Comparison of ENCODE assay signal across 8 cellular contexts in the genomic region with DNA sequence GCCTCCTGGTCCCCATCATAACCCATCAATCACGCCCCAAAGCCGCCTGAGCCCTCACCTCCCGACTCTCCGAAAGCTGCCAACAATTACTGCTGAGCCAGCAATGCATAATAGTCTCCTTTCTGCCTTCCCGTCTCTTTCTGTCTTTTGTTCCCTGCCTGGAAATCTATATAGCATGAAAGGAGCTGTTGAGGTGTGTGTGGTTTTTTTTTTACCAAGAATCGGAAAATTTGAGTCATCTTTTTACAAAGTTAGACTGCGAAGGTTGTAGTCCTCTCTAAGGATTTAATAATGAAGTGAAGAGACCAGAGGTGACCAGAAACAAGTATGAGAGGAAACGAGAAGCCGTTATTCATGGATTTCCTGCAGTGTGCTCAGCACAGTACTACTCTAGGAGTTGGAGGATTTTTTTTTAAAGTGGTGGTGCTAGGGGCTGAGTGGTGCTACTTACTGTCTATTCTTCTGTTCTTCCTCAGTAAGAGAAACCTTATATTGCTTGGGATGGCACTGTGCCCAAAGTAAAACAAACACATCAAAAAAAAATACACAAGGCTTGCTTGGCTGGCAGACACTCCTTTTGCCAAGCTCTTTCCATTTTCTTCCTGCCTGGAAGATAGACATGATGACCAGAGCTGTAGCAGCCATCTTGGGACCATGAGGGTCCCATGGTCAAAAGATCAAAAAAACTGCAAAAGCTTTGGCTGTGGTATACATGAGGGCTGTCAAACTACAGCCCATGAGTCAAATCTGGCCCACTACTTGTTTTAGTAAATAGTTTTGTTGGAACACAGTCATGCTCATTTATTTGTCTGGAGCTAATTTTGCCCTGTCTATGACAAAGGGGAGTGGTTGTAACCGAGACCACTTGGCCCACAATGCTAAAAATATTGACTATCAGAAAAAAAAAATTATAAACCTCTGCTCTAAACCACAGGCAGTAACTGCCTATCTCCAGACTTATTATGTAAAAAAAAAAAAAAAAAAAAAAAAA. TPM values are rescaled to one million over a fixed set of nuclear protein-coding genes. Genes with fewer than 3 reads are reported as not detected.
DNase-seq lines count a peak whose midpoint lies in the region; ATAC-seq and TF ChIP-seq lines count a peak whose summit lies in the region.

No MANE protein-coding gene starts in this region.

- no peaks in the 10 kb centered on the region for H3K36me3 ChIP-seq in SK-N-SH (replicated peaks in 1 of 2; ENCODE audit: control insufficient read depth in 1 of 2, insufficient read depth in 2 of 2, low read length in 1 of 2)

- DNase-seq in H4 (ENCODE audit: low spot score) (peak; percentile 34), lung microvascular endothelial cell (ENCODE audit: low read depth in 2 of 2) (peak; percentile 17 to 21), NCI-H1694 (lab: John Stamatoyannopoulos, UW) (no peak), GF-D8 (lab: John Stamatoyannopoulos, UW) (no peak), SK-N-SH (no peak)
- no peak for DNase-seq in activated naive CD8-positive, alpha-beta T cell treated with anti-CD3 and anti-CD28 coated beads, Interleukin-2, amount 10 ng/mL, durations not matched to agents 7 days and 5 days

- no peak overlapping the region for H3K4me3 ChIP-seq in SK-N-SH (ENCODE audit: low read depth in 2 of 2, low read length in 1 of 2)

- H3K27me3 Mint-ChIP-seq in activated naive CD8-positive, alpha-beta T cell treated with anti-CD3 and anti-CD28 coated beads, Interleukin-2, amount 10 ng/mL, durations not matched to agents 7 days and 5 days = peaks cover 14% of the 10 kb centered on the region

- H3K27me3 ChIP-seq in SK-N-SH (ENCODE audit: insufficient read depth) = no peaks in the 10 kb centered on the region

- no peaks in the 10 kb centered on the region for H3F3A ChIP-seq in SK-N-SH (replicated peaks; ENCODE audit: insufficient read depth)

- H3K4me2 ChIP-seq in SK-N-SH = no peak overlapping the region

- TF ChIP-seq CTCF in 22Rv1 (IDR thresholded peaks at IDR 0.05) (no peak), SK-N-SH (IDR thresholded peaks at IDR 0.05) (no peak)

- CTCF ChIA-PET in SK-N-SH (lab: Yijun Ruan, JAX) = interaction anchor here (0.7 to 11.8 kb wide), 27 partner anchors 8 to 244 kb away, joined by 3 to 449 read pairs (median 4); a partner anchor contains a TSS

- no peak overlapping the region for H3K27ac Mint-ChIP-seq in activated naive CD8-positive, alpha-beta T cell treated with anti-CD3 and anti-CD28 coated beads, Interleukin-2, amount 10 ng/mL, durations not matched to agents 7 days and 5 days

- ATAC-seq in activated naive CD8-positive, alpha-beta T cell treated with anti-CD3 and anti-CD28 coated beads, Interleukin-2, amount 10 ng/mL, durations not matched to agents 7 days and 5 days (ENCODE audit: low read depth) = peak; percentile 62
- ATAC-seq in GM21515 (IDR thresholded peaks at IDR 0.05; ENCODE audit: unreplicated experiment) = no peak

- no peaks in the 10 kb centered on the region for H3K9me3 ChIP-seq in SK-N-SH

- no peaks in the 10 kb centered on the region for H3K9me3 Mint-ChIP-seq in activated naive CD8-positive, alpha-beta T cell treated with anti-CD3 and anti-CD28 coated beads, Interleukin-2, amount 10 ng/mL, durations not matched to agents 7 days and 5 days

- no peaks in the 10 kb centered on the region for H3K36me3 Mint-ChIP-seq in activated naive CD8-positive, alpha-beta T cell treated with anti-CD3 and anti-CD28 coated beads, Interleukin-2, amount 10 ng/mL, durations not matched to agents 7 days and 5 days

- H3K79me2 ChIP-seq in SK-N-SH (ENCODE audit: insufficient read depth) = no peaks in the 10 kb centered on the region

- H3K27ac ChIP-seq in 22Rv1 (peak overlapping the region; percentile 27), SK-N-SH (ENCODE audit: low read depth in 2 of 2, low read length in 1 of 2) (no peak overlapping the region)

- TF ChIP-seq EP300 in SK-N-SH (IDR thresholded peaks at IDR 0.05; ENCODE audit: borderline replicate concordance in 1 of 2, low read depth in 1 of 2, low read length in 1 of 2) = no peak

- H3K9ac ChIP-seq in SK-N-SH = no peak overlapping the region

- H3K4me1 Mint-ChIP-seq in activated naive CD8-positive, alpha-beta T cell treated with anti-CD3 and anti-CD28 coated beads, Interleukin-2, amount 10 ng/mL, durations not matched to agents 7 days and 5 days = peaks cover 12% of the 10 kb centered on the region

- no peaks in the 10 kb centered on the region for H4K20me1 ChIP-seq in SK-N-SH (ENCODE audit: insufficient read depth)

- POLR2A ChIA-PET in activated naive CD8-positive, alpha-beta T cell treated with anti-CD3 and anti-CD28 coated beads, Interleukin-2, amount 10 ng/mL, durations not matched to agents 7 days and 5 days (lab: Charles Lee) = interaction anchor here (0.7 to 1.1 kb wide), 2 partner anchors 38 to 182 kb away, joined by 4 read pairs; no protein-coding TSS in a partner anchor
- POLR2A ChIA-PET in SK-N-SH (lab: Yijun Ruan, JAX) = no interaction called here

- no peaks in the 10 kb centered on the region for H3K9me2 ChIP-seq in SK-N-SH

- peak overlapping the region; percentile 45 for H3K4me3 Mint-ChIP-seq in activated naive CD8-positive, alpha-beta T cell treated with anti-CD3 and anti-CD28 coated beads, Interleukin-2, amount 10 ng/mL, durations not matched to agents 7 days and 5 days

- 82% methylated on average over 10 of the region's 10 CpGs for WGBS in SK-N-SH (ENCODE audit: low lambda C conversion rate)

- no peak for TF ChIP-seq RAD21 in SK-N-SH (IDR thresholded peaks at IDR 0.05; ENCODE audit: low read length)

- no peaks in the 10 kb centered on the region for H3K4me1 ChIP-seq in SK-N-SH (ENCODE audit: control insufficient read depth in 1 of 2, insufficient read depth in 2 of 2, low read depth in 1 of 2, low read length in 1 of 2)

- H2AFZ ChIP-seq in SK-N-SH (ENCODE audit: low read depth) = no peak overlapping the region

TF ChIP-seq in SK-N-SH, 30 proteins besides CTCF, POLR2A, EP300 and RAD21:
- TF ChIP-seq, protein P1, sequence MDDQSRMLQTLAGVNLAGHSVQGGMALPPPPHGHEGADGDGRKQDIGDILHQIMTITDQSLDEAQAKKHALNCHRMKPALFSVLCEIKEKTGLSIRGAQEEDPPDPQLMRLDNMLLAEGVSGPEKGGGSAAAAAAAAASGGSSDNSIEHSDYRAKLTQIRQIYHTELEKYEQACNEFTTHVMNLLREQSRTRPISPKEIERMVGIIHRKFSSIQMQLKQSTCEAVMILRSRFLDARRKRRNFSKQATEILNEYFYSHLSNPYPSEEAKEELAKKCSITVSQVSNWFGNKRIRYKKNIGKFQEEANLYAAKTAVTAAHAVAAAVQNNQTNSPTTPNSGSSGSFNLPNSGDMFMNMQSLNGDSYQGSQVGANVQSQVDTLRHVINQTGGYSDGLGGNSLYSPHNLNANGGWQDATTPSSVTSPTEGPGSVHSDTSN (IDR thresholded peaks at IDR 0.05) = no peak

RNA-seq across cellular contexts. Expression of a gene that starts 37.3 kb away (rescaled TPM):
- 9.1 and 11.3 TPM in 2 replicates for total RNA-seq in H4 (2014; rRNA removed; shearing (Covaris generic))
- total RNA-seq in activated naive CD8-positive, alpha-beta T cell treated with anti-CD3 and anti-CD28 coated beads, Interleukin-2, amount 10 ng/mL, durations not matched to agents 7 days and 5 days = 10 to 100 TPM in 1 of 2 experiments, 1 to 10 TPM in 1; 9.9 to 10.8 TPM
- total RNA-seq in lung microvascular endothelial cell = 12.9 and 18.5 TPM in 2 replicates
- 9.2 TPM in 2 replicates for polyA plus RNA-seq in SK-N-SH (2012; rRNA removed)
- polyA plus RNA-seq in SK-N-SH (2012; cell fraction: cytosol; rRNA removed) = 5.4 and 8.3 TPM in 2 replicates
- 8.1 and 8.3 TPM in 2 replicates for polyA plus RNA-seq in SK-N-SH (2012; cell fraction: nucleus; rRNA removed)

RNA-seq across cellular contexts. Expression of a gene that starts 55.5 kb away (rescaled TPM):
- total RNA-seq in H4 (2014; rRNA removed; shearing (Covaris generic)) = 25.2 and 42.4 TPM in 2 replicates
- total RNA-seq in activated naive CD8-positive, alpha-beta T cell treated with anti-CD3 and anti-CD28 coated beads, Interleukin-2, amount 10 ng/mL, durations not matched to agents 7 days and 5 days = 10 to 100 TPM; 48.5 to 52.2 TPM
- total RNA-seq in lung microvascular endothelial cell = 34.9 and 53.6 TPM in 2 replicates
- polyA plus RNA-seq in SK-N-SH (2012; rRNA removed) = 21.2 and 29.8 TPM in 2 replicates
- polyA plus RNA-seq in SK-N-SH (2012; cell fraction: cytosol; rRNA removed) = 21.2 and 22.7 TPM in 2 replicates
- polyA plus RNA-seq in SK-N-SH (2012; cell fraction: nucleus; rRNA removed) = 36.6 and 74.1 TPM in 2 replicates

Comparison
In these comparisons a context has a peak if more than half of its experiments do, and no peak if none do; other contexts are left out.
1. DNase-seq: peak in H4 (single experiment) and lung microvascular endothelial cell (2 of 2); none in activated naive CD8-positive, alpha-beta T cell treated with anti-CD3 and anti-CD28 coated beads, Interleukin-2, amount 10 ng/mL, durations not matched to agents 7 days and 5 days (single experiment), NCI-H1694 (single experiment), GF-D8 (single experiment) and SK-N-SH (single experiment).